8 cellular contexts compared by ENCODE assay signal in genomic region chr9:124869986-124870560, GRCh38. TPM values are rescaled to one million over a fixed set of nuclear protein-coding genes. Genes with fewer than 3 reads are reported as not detected.
DNase-seq lines count a peak whose midpoint lies in the region; ATAC-seq, FAIRE-seq and TF ChIP-seq lines count a peak whose summit lies in the region.

No MANE protein-coding gene starts in this region.

- no peak for FAIRE-seq in H1 (lab: Jason Lieb, UNC)

- peaks cover 4 to 24% (median 13%) of the 10 kb centered on the region in 4 experiments; a peak in 6 of 8 replicates for H3K36me3 ChIP-seq in H1 (ENCODE audit: control insufficient read depth in 2 of 4, insufficient read depth in 4 of 4, low read length in 3 of 4)

- 37% methylated on average over 12 of the region's 12 CpGs; no CpG with 5 or more reads in 1 of the 2 experiments for WGBS in H1 (ENCODE audit: extremely low coverage in 1 of 2, insufficient coverage in 1 of 2, insufficient read length in 1 of 2, insufficient replicate concordance in 2 of 2, low coverage in 1 of 2, low lambda C conversion rate in 2 of 2, missing lambda C conversion rate in 1 of 2), 2 experiments

- peak overlapping the region; percentile 100 for H3K27ac Mint-ChIP-seq in activated CD4-positive, alpha-beta memory T cell treated with anti-CD3 and anti-CD28 coated beads for 36 hours
- peak overlapping the region; percentile 79 for H3K27ac Mint-ChIP-seq in nephron progenitor cell

- no peak overlapping the region for H3K23ac ChIP-seq in H1 (ENCODE audit: insufficient read length)

- peaks cover 48% of the 10 kb centered on the region for H3K4me1 Mint-ChIP-seq in activated CD4-positive, alpha-beta memory T cell treated with anti-CD3 and anti-CD28 coated beads for 36 hours (ENCODE audit: low read depth)
- peaks cover 54% of the 10 kb centered on the region for H3K4me1 Mint-ChIP-seq in nephron progenitor cell

- peaks cover 20 to 62% of the 10 kb centered on the region in 2 experiments for H3K79me2 ChIP-seq in H1 (ENCODE audit: control insufficient read depth in 1 of 2, insufficient read depth in 2 of 2, low read length in 2 of 2)

- CTCF ChIA-PET in activated CD4-positive, alpha-beta memory T cell treated with anti-CD3 and anti-CD28 coated beads for 36 hours (lab: Charles Lee), result interaction anchor here (0.9 to 4.0 kb wide), 8 partner anchors 9 to 273 kb away, joined by 3 to 17 read pairs (median 3); partner anchors contain the start of genes ARPC5L, NR6A1, RPL35 and SCAI
- CTCF ChIA-PET in H1 (lab: Charles Lee; ENCODE audit: partially characterized antibody), result interaction anchor here (0.7 to 5.1 kb wide), 5 partner anchors 9 to 274 kb away, joined by 3 to 18 read pairs (median 6); partner anchors contain the start of gene WDR38

- no peak overlapping the region for H4K5ac ChIP-seq in H1 (ENCODE audit: insufficient read length, low read depth, low read length)

- peaks cover 8% of the 10 kb centered on the region for H3K23me2 ChIP-seq in H1 (ENCODE audit: low read depth, low read length)

- H3K27me3 Mint-ChIP-seq in activated CD4-positive, alpha-beta memory T cell treated with anti-CD3 and anti-CD28 coated beads for 36 hours, result peaks cover 1% of the 10 kb centered on the region
- peaks cover 3% of the 10 kb centered on the region for H3K27me3 Mint-ChIP-seq in nephron progenitor cell (ENCODE audit: low read depth, poor library complexity)

- H3K9ac ChIP-seq in H1 (replicated peaks in 1 of 4; ENCODE audit: extremely low read depth in 1 of 4, low read depth in 3 of 4, low read length in 3 of 4), result peak overlapping the region; percentile 80 to 90 (median 84)

- peak overlapping the region; percentile 86 to 95 (median 95) for H3K4me3 ChIP-seq in H1 (ENCODE audit: extremely low read depth in 1 of 4, insufficient read depth in 2 of 4, low read depth in 3 of 4, low read length in 4 of 4)

- H3K14ac ChIP-seq in H1 (ENCODE audit: insufficient read length), result no peak overlapping the region

- H3K36me3 Mint-ChIP-seq in activated CD4-positive, alpha-beta memory T cell treated with anti-CD3 and anti-CD28 coated beads for 36 hours, result peaks cover 43% of the 10 kb centered on the region
- peaks cover 23% of the 10 kb centered on the region for H3K36me3 Mint-ChIP-seq in nephron progenitor cell (ENCODE audit: low read depth)

- no peak for TF ChIP-seq CTCF in H1 (IDR thresholded peaks at IDR 0.05; ENCODE audit: control extremely low read depth in 1 of 3, insufficient read depth in 1 of 3, low read depth in 1 of 3, low read length in 3 of 3)
- no peak for TF ChIP-seq CTCF in nephron progenitor cell (IDR thresholded peaks at IDR 0.05)

- peak; percentile 40 for ATAC-seq in GM21526 (IDR thresholded peaks at IDR 0.05; ENCODE audit: low FRiP score, unreplicated experiment)

- H3K4me3 Mint-ChIP-seq in activated CD4-positive, alpha-beta memory T cell treated with anti-CD3 and anti-CD28 coated beads for 36 hours, result peak overlapping the region; percentile 81
- H3K4me3 Mint-ChIP-seq in nephron progenitor cell, result peak overlapping the region; percentile 93

- H3K79me1 ChIP-seq in H1 (ENCODE audit: low read depth, low read length), result peaks cover 11% of the 10 kb centered on the region

- H3K4me2 ChIP-seq in H1 (ENCODE audit: insufficient read depth in 1 of 2, low read depth in 2 of 2, low read length in 2 of 2), result peak overlapping the region; percentile 91 to 92

- TF ChIP-seq RAD21 in H1 (IDR thresholded peaks at IDR 0.05 in 1 of 2, conservative IDR thresholded peaks at IDR 0.05 in 1 of 2; ENCODE audit: low read depth in 2 of 2, low read length in 2 of 2), result no peak

- POLR2A ChIA-PET in activated CD4-positive, alpha-beta memory T cell treated with anti-CD3 and anti-CD28 coated beads for 36 hours (lab: Charles Lee), result interaction anchor here (0.6 to 5.8 kb wide), 12 partner anchors 9 to 372 kb away, joined by 3 to 62 read pairs (median 6); partner anchors contain the start of genes ARPC5L, HSPA5, RPL35 and SCAI
- POLR2A ChIA-PET in H1 (lab: Charles Lee; ENCODE audit: partially characterized antibody), result interaction anchor here (0.7 to 31.1 kb wide), 5 partner anchors 7 to 303 kb away, joined by 3 to 573 read pairs (median 4); partner anchors contain the start of genes ARPC5L, RPL35 and WDR38

- H2AFZ ChIP-seq in H1 (ENCODE audit: low read length), result no peak overlapping the region

- H4K8ac ChIP-seq in H1 (ENCODE audit: extremely low read depth, insufficient read depth, low read length), result no peak overlapping the region

- intact Hi-C loops in activated CD4-positive, alpha-beta memory T cell treated with anti-CD3 and anti-CD28 coated beads for 36 hours (cut with micrococcal nuclease), result loop anchor here (1.0 to 5.0 kb wide), 6 partner anchors 8 to 371 kb away; partner anchors contain the start of genes ARPC5L, GOLGA1, HSPA5 and PPP6C

- H2BK20ac ChIP-seq in H1 (ENCODE audit: low read length), result no peak overlapping the region

- H3K56ac ChIP-seq in H1 (replicated peaks; ENCODE audit: insufficient read length, low read depth, low read length), result no peak overlapping the region

- H3K4ac ChIP-seq in H1 (replicated peaks; ENCODE audit: insufficient read length, low read depth, low read length), result no peak overlapping the region

- 0 out of 2 replicates have a peak overlapping the region, but pooled peaks have one; percentile 60 for H2BK5ac ChIP-seq in H1 (ENCODE audit: low read depth, low read length)

- no peak overlapping the region for H3K18ac ChIP-seq in H1 (ENCODE audit: extremely low read depth, low read length)

- no peaks in the 10 kb centered on the region for H3K9me3 Mint-ChIP-seq in activated CD4-positive, alpha-beta memory T cell treated with anti-CD3 and anti-CD28 coated beads for 36 hours
- H3K9me3 Mint-ChIP-seq in nephron progenitor cell, result no peaks in the 10 kb centered on the region

- no peaks in the 10 kb centered on the region for H3K27me3 ChIP-seq in H1 (replicated peaks in 1 of 4; ENCODE audit: control insufficient read depth in 3 of 4, extremely low read depth in 1 of 4, insufficient read depth in 3 of 4, low read length in 3 of 4)

- H4K91ac ChIP-seq in H1 (replicated peaks; ENCODE audit: insufficient read length, low read length), result no peak overlapping the region

- DNase-seq in Daoy (ENCODE audit: low read depth) (peak; percentile 56), LHCN-M2 (ENCODE audit: low read depth) (peak; percentile 49), H1 (ENCODE audit: low read depth in 1 of 2, low spot score in 2 of 2) (no peak), nephron progenitor cell (peak; percentile 49), stromal cell of bone marrow (ENCODE audit: low read depth) (peak; percentile 18), HPDE6-E6E7 (ENCODE audit: extremely low spot score) (no peak)
- DNase-seq in activated CD4-positive, alpha-beta memory T cell treated with anti-CD3 and anti-CD28 coated beads for 36 hours, result peak; percentile 96

- peak overlapping the region; percentile 82; the same call in 1 of the 2 replicates for H3K27ac ChIP-seq in H1 (ENCODE audit: low read depth, low read length)

- no peak for TF ChIP-seq POLR2A in H1 (IDR thresholded peaks at IDR 0.05; ENCODE audit: control extremely low read depth in 1 of 2, low read depth in 2 of 2, low read length in 2 of 2)

- peak overlapping the region; percentile 55; the same call in 1 of the 2 replicates for H2AK5ac ChIP-seq in H1 (ENCODE audit: low read depth, low read length)

- peaks cover 0 to 3% of the 10 kb centered on the region in 2 experiments; a peak in 1 of 4 replicates for H3K9me3 ChIP-seq in H1 (ENCODE audit: insufficient read depth in 2 of 2, low read depth in 1 of 2, low read length in 1 of 2)

- no peak overlapping the region for H2BK15ac ChIP-seq in H1 (ENCODE audit: low read length)

- peaks cover 23 to 29% of the 10 kb centered on the region in 2 experiments for H4K20me1 ChIP-seq in H1 (replicated peaks in 1 of 2; ENCODE audit: control insufficient read depth in 1 of 2, insufficient read depth in 2 of 2, low read length in 2 of 2)

- H3K4me1 ChIP-seq in H1 (replicated peaks in 1 of 4; ENCODE audit: control insufficient read depth in 3 of 4, insufficient read depth in 4 of 4, low read length in 3 of 4), result peaks cover 4 to 20% (median 13%) of the 10 kb centered on the region in 4 experiments

- H2BK120ac ChIP-seq in H1 (replicated peaks; ENCODE audit: low read depth, low read length), result no peak overlapping the region

- TF ChIP-seq EP300 in H1 (IDR thresholded peaks at IDR 0.05; ENCODE audit: borderline replicate concordance in 1 of 2, low read depth in 2 of 2, low read length in 2 of 2), result no peak

- H2BK12ac ChIP-seq in H1 (ENCODE audit: low read depth, low read length), result 0 out of 2 replicates have a peak overlapping the region, but pooled peaks have one; percentile 1

RNA-seq across cellular contexts. Expression of gene ARPC5L, which starts 8.1 kb away (rescaled TPM):
- 52.8 and 81.8 TPM in 2 replicates for total RNA-seq in Daoy (2014; rRNA removed; shearing (Covaris generic))
- total RNA-seq in LHCN-M2 (2014; rRNA removed), result 37.6 and 39.0 TPM in 2 replicates
- 45.8 TPM for polyA plus RNA-seq in LHCN-M2 (2012)
- total RNA-seq in activated CD4-positive, alpha-beta memory T cell treated with anti-CD3 and anti-CD28 coated beads for 36 hours, result 100 to 1,000 TPM; 104 to 108 TPM
- 50.5 and 50.6 TPM in 2 replicates for total RNA-seq in H1 (2021; fragmentation: NEBNext Ultra II Directional; extraction: Animal tissue kit (Norgen Biotek cat#: 25700))
- polyA plus RNA-seq in H1 (2011; rRNA removed), result 34.1 and 36.0 TPM in 2 replicates
- polyA plus RNA-seq in H1 (2011; cell fraction: cytosol; rRNA removed), result 57.0 TPM
- 13.7 TPM for polyA plus RNA-seq in H1 (2011; cell fraction: nucleus; rRNA removed)
- polyA plus RNA-seq in H1 (2012, experiment 1 of 2), result 49.1 to 62.4 TPM (median 51.3 TPM) in 4 replicates
- polyA plus RNA-seq in H1 (2012, experiment 2 of 2), result 33.4 TPM
- 54.3 TPM for polyA plus RNA-seq in H1 (2013, experiment 1 of 2)
- 54.7 TPM for polyA plus RNA-seq in H1 (2013, experiment 2 of 2)
- polyA minus RNA-seq in H1 (2011; rRNA and poly(A)+ RNA removed), result 11.3 and 14.8 TPM in 2 replicates
- 18.1 TPM for polyA minus RNA-seq in H1 (2011; cell fraction: cytosol; rRNA and poly(A)+ RNA removed)
- polyA minus RNA-seq in H1 (2011; cell fraction: nucleus; rRNA and poly(A)+ RNA removed), result 9.9 TPM

RNA-seq across cellular contexts. Expression of gene RPL35, which starts 8.3 kb away (rescaled TPM):
- 4,733 and 5,328 TPM in 2 replicates for total RNA-seq in Daoy (2014; rRNA removed; shearing (Covaris generic))
- 2,204 and 2,858 TPM in 2 replicates for total RNA-seq in LHCN-M2 (2014; rRNA removed)
- polyA plus RNA-seq in LHCN-M2 (2012), result 3,257 TPM
- 1,000 to 10,000 TPM; 2,083 to 2,096 TPM for total RNA-seq in activated CD4-positive, alpha-beta memory T cell treated with anti-CD3 and anti-CD28 coated beads for 36 hours
- 1,831 and 1,889 TPM in 2 replicates for total RNA-seq in H1 (2021; fragmentation: NEBNext Ultra II Directional; extraction: Animal tissue kit (Norgen Biotek cat#: 25700))
- 2,448 and 2,722 TPM in 2 replicates for polyA plus RNA-seq in H1 (2011; rRNA removed)
- polyA plus RNA-seq in H1 (2011; cell fraction: cytosol; rRNA removed), result 4,965 TPM
- polyA plus RNA-seq in H1 (2011; cell fraction: nucleus; rRNA removed), result 2,178 TPM
- polyA plus RNA-seq in H1 (2012, experiment 1 of 2), result 2,603 to 3,842 TPM (median 3,090 TPM) in 4 replicates
- 9,007 TPM for polyA plus RNA-seq in H1 (2012, experiment 2 of 2)
- 5,141 TPM for polyA plus RNA-seq in H1 (2013, experiment 1 of 2)
- polyA plus RNA-seq in H1 (2013, experiment 2 of 2), result 5,188 TPM
- 246 and 282 TPM in 2 replicates for polyA minus RNA-seq in H1 (2011; rRNA and poly(A)+ RNA removed)
- 329 TPM for polyA minus RNA-seq in H1 (2011; cell fraction: cytosol; rRNA and poly(A)+ RNA removed)
- polyA minus RNA-seq in H1 (2011; cell fraction: nucleus; rRNA and poly(A)+ RNA removed), result 840 TPM

RNA-seq across cellular contexts. Expression of gene WDR38, which starts 16.8 kb away (rescaled TPM):
- 0.12 TPM in 1 of 2 replicates, not detected in the other for total RNA-seq in Daoy (2014; rRNA removed; shearing (Covaris generic))
- total RNA-seq in LHCN-M2 (2014; rRNA removed), result not detected in 2 replicates
- polyA plus RNA-seq in LHCN-M2 (2012), result not detected
- total RNA-seq in activated CD4-positive, alpha-beta memory T cell treated with anti-CD3 and anti-CD28 coated beads for 36 hours, result not detected
- total RNA-seq in H1 (2021; fragmentation: NEBNext Ultra II Directional; extraction: Animal tissue kit (Norgen Biotek cat#: 25700)), result not detected in 2 replicates
- not detected in 2 replicates for polyA plus RNA-seq in H1 (2011; rRNA removed)
- polyA plus RNA-seq in H1 (2011; cell fraction: cytosol; rRNA removed), result not detected
- not detected for polyA plus RNA-seq in H1 (2011; cell fraction: nucleus; rRNA removed)
- 0.15 TPM in 1 of 4 replicates, not detected in the others for polyA plus RNA-seq in H1 (2012, experiment 1 of 2)
- not detected for polyA plus RNA-seq in H1 (2012, experiment 2 of 2)
- not detected for polyA plus RNA-seq in H1 (2013, experiment 1 of 2)
- not detected for polyA plus RNA-seq in H1 (2013, experiment 2 of 2)
- polyA minus RNA-seq in H1 (2011; rRNA and poly(A)+ RNA removed), result not detected in 2 replicates
- not detected for polyA minus RNA-seq in H1 (2011; cell fraction: cytosol; rRNA and poly(A)+ RNA removed)
- polyA minus RNA-seq in H1 (2011; cell fraction: nucleus; rRNA and poly(A)+ RNA removed), result not detected

Comparison
In these comparisons a context has a peak if more than half of its experiments do, and no peak if none do; other contexts are left out.
1. DNase-seq: peak in Daoy (single experiment), LHCN-M2 (single experiment), activated CD4-positive, alpha-beta memory T cell treated with anti-CD3 and anti-CD28 coated beads for 36 hours (single experiment), nephron progenitor cell (single experiment) and stromal cell of bone marrow (single experiment); none in H1 (0 of 2) and HPDE6-E6E7 (single experiment).